Comparison of ENCODE assay signal across 11 cellular contexts in the genomic region with DNA sequence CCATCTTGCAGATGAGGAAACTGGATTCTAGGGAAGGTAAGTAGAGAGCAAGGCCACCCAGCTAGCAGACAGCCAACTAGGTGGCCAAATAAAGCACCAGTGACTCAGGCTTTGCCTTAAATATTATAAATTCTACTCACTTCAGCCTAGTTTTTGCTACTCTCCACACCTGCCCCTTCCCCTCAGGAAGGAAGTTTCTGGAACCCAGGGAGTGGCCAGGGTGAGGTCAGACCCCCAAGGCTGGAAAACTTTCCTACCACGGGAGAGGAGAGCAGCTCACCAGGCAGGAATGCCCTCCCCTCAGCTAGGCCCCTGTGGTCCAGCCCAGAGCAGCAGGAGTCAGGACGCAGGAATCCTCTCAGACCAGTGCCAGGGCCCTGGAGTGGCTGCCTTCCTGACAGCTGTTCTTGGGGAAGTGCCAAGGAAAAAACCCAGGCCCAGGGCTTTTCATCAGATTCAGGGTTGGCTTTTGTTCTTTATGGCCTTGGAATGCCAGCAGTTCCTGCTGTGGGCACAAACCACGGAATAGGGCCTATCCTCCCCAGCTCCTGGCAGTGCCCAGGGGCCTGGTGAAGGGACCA. TPM values are rescaled to one million over a fixed set of nuclear protein-coding genes. Genes with fewer than 3 reads are reported as not detected.
DNase-seq lines count a peak whose midpoint lies in the region; ATAC-seq, FAIRE-seq and TF ChIP-seq lines count a peak whose summit lies in the region.
"Had no signal": no experiment of that assay in that cellular context is flagged by ENCODE, and none has a peak within 500 bp of the region (broad histone marks: within the 10 kb centered on the region; RNA-seq: fewer than 3 reads in every experiment).

No MANE protein-coding gene starts in this region.

- FAIRE-seq in A549 (lab: Jason Lieb, UNC), result no peak

- H3K27ac ChIP-seq in A549 (peak overlapping the region; percentile 98 to 99), mucosa of rectum (ENCODE audit: low read depth in 2 of 2, low read length in 2 of 2) (peak overlapping the region; percentile 60 to 82), tibial nerve (peak overlapping the region in 2 of 4 donors; percentile 30 to 63)

- H3K4me3 ChIP-seq in A549 (no peak overlapping the region), NB4 (ENCODE audit: low read depth, low read length) (no peak overlapping the region), epithelial cell of esophagus (ENCODE audit: low read length) (no peak overlapping the region), mucosa of rectum (ENCODE audit: low read length in 2 of 2) (no peak overlapping the region), tibial nerve (no peak overlapping the region)

- DNase-seq in A549 (ENCODE audit: low read depth in 1 of 2, low spot score in 1 of 2), result peak; percentile 60 to 94
- peak; percentile 36 for DNase-seq in NB4 (ENCODE audit: low read depth)
- DNase-seq in epithelial cell of esophagus (ENCODE audit: low read depth), result peak; percentile 92
- DNase-seq in NCI-H1694 treated with DMSO at 0.1 percent for 48 hours (lab: John Stamatoyannopoulos, UW), result no peak
- no peak for DNase-seq in tibial nerve (ENCODE audit: low spot score in 2 of 2)
- DNase-seq in central memory CD4-positive, alpha-beta T cell, result no peak
- DNase-seq: CD8-positive, alpha-beta T cell; effector memory CD4-positive, alpha-beta T cell; T-cell had no signal

- peak; percentile 84 to 93 for ATAC-seq in A549
- ATAC-seq in GM21390 (IDR thresholded peaks at IDR 0.05; ENCODE audit: unreplicated experiment), result no peak
- ATAC-seq: CD8-positive, alpha-beta T cell; T-cell had no signal

- WGBS in A549 (ENCODE audit: missing lambda C conversion rate), result 6% methylated on average over 2 of the region's 3 CpGs
- WGBS in tibial nerve, 2 donors, result 0 to 27% methylated on average over 2 to 3 of the region's 3 CpGs

- H3K4me1 ChIP-seq in A549 (peaks cover 78% of the 10 kb centered on the region), mucosa of rectum (ENCODE audit: control insufficient read depth in 2 of 2, insufficient read depth in 2 of 2, low read length in 2 of 2) (peaks cover 16 to 20% of the 10 kb centered on the region in 2 donors), tibial nerve (peaks cover 0 to 24% (median 7%) of the 10 kb centered on the region in 4 donors)

- H3K36me3 ChIP-seq in mucosa of rectum (ENCODE audit: control insufficient read depth in 2 of 2, insufficient read depth in 2 of 2, low read length in 2 of 2) (no peaks in the 10 kb centered on the region), tibial nerve (no peaks in the 10 kb centered on the region)

- H3K4me2 ChIP-seq in A549, result peak overlapping the region; percentile 81

- TF ChIP-seq RAD21 in A549 (conservative IDR thresholded peaks at IDR 0.05 in 1 of 2, IDR thresholded peaks at IDR 0.05 in 1 of 2), result peak; percentile 13 to 57; a peak in 3 of 5 replicates

- CTCF ChIA-PET in A549 (lab: Yijun Ruan, JAX), result interaction anchor here (0.7 to 3.1 kb wide), 13 partner anchors 28 to 659 kb away, joined by 3 to 21 read pairs (median 5); no protein-coding TSS in a partner anchor

- H3K9ac ChIP-seq in mucosa of rectum (ENCODE audit: low read depth in 1 of 2, low read length in 2 of 2), result peak overlapping the region in 1 of 2 donors; percentile 33

- H3K27me3 ChIP-seq in mucosa of rectum (ENCODE audit: control insufficient read depth in 2 of 2, insufficient read depth in 2 of 2, low read length in 2 of 2) (peaks cover 0 to 2% of the 10 kb centered on the region in 2 donors), tibial nerve (peaks cover 0 to 5% of the 10 kb centered on the region in 2 donors)

- H3K9me3 ChIP-seq in A549, result no peaks in the 10 kb centered on the region
- H3K9me3 ChIP-seq in mucosa of rectum (ENCODE audit: control insufficient read depth in 2 of 2, low read length in 2 of 2), result no peaks in the 10 kb centered on the region
- H3K9me3 ChIP-seq in tibial nerve, result no peaks in the 10 kb centered on the region

- TF ChIP-seq POLR2A in A549 (IDR thresholded peaks at IDR 0.05; ENCODE audit: low read length), result no peak
- no peak for TF ChIP-seq POLR2A in NB4 (IDR thresholded peaks at IDR 0.05; ENCODE audit: extremely low read depth, insufficient read length)
- no peak for TF ChIP-seq POLR2A in tibial nerve (IDR thresholded peaks at IDR 0.05)

- POLR2A ChIA-PET in A549 (lab: Yijun Ruan, JAX), result interaction anchor here (0.6 to 1.4 kb wide), 7 partner anchors 39 to 72 kb away, joined by 3 to 12 read pairs (median 5); no protein-coding TSS in a partner anchor

- TF ChIP-seq EP300 in A549 (IDR thresholded peaks at IDR 0.05) (peak; percentile 93 to 97; a peak in 4 of 5 replicates), tibial nerve (IDR thresholded peaks at IDR 0.05) (no peak)

- no peak for TF ChIP-seq CTCF in A549 (IDR thresholded peaks at IDR 0.05)
- no peak for TF ChIP-seq CTCF in NB4 (IDR thresholded peaks at IDR 0.05; ENCODE audit: low read depth, low read length)
- TF ChIP-seq CTCF in epithelial cell of esophagus (IDR thresholded peaks at IDR 0.05; ENCODE audit: insufficient read depth, low read depth, low read length, missing control alignments), result no peak
- TF ChIP-seq CTCF in tibial nerve (IDR thresholded peaks at IDR 0.05), result no peak

TF ChIP-seq in A549, 52 proteins besides CTCF, POLR2A, EP300 and RAD21 (continues in another document):
- TF ChIP-seq MYC (IDR thresholded peaks at IDR 0.05; ENCODE audit: borderline replicate concordance, low read length) (no peak), EHMT2 (IDR thresholded peaks at IDR 0.05; ENCODE audit: low read depth) (no peak), CHD4 (IDR thresholded peaks at IDR 0.05; ENCODE audit: borderline replicate concordance) (no peak), BCL3 (IDR thresholded peaks at IDR 0.05) (peak; percentile 54; the same call in 2 of the 3 replicates), CBX8 (IDR thresholded peaks at IDR 0.05) (no peak), RCOR1 (IDR thresholded peaks at IDR 0.05; ENCODE audit: low read depth, low read length) (no peak), NFE2L2 (conservative IDR thresholded peaks at IDR 0.05; ENCODE audit: low read length) (no peak), RARB (CRISPR knock-in tag; IDR thresholded peaks at IDR 0.05) (no peak), EHF (CRISPR knock-in tag; IDR thresholded peaks at IDR 0.05) (no peak), REST (IDR thresholded peaks at IDR 0.05) (no peak), BHLHE40 (IDR thresholded peaks at IDR 0.05; ENCODE audit: low read depth, low read length) (no peak), ZNF302 (CRISPR knock-in tag; IDR thresholded peaks at IDR 0.05) (no peak)
- TF ChIP-seq, protein P1, sequence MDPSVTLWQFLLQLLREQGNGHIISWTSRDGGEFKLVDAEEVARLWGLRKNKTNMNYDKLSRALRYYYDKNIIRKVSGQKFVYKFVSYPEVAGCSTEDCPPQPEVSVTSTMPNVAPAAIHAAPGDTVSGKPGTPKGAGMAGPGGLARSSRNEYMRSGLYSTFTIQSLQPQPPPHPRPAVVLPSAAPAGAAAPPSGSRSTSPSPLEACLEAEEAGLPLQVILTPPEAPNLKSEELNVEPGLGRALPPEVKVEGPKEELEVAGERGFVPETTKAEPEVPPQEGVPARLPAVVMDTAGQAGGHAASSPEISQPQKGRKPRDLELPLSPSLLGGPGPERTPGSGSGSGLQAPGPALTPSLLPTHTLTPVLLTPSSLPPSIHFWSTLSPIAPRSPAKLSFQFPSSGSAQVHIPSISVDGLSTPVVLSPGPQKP (IDR thresholded peaks at IDR 0.05; ENCODE audit: low read depth, low read length), result no peak
- TF ChIP-seq, protein P2, sequence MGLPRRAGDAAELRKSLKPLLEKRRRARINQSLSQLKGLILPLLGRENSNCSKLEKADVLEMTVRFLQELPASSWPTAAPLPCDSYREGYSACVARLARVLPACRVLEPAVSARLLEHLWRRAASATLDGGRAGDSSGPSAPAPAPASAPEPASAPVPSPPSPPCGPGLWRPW (IDR thresholded peaks at IDR 0.05), result no peak

RNA-seq across cellular contexts. Expression of gene PAX8, which starts 5.1 kb away (rescaled TPM):
- polyA plus RNA-seq in A549 (2011; rRNA removed) (0.71 and 1.0 TPM in 2 replicates), A549 (2017; fragmentation: RNase III; extraction: RNeasy Plus Mini Kit Qiagen cat#74134 plus additional on column Dnase treatment) (0.81 to 1.7 TPM (median 1.5 TPM) in 3 replicates)
- 0.54 and 0.66 TPM in 2 replicates for polyA plus RNA-seq in A549 (2012; cell fraction: cytosol; rRNA removed)
- polyA plus RNA-seq in A549 (2012; cell fraction: nucleus; rRNA removed), result 0.40 and 0.91 TPM in 2 replicates
- polyA minus RNA-seq in A549 (2011; rRNA and poly(A)+ RNA removed), result 1.0 and 1.7 TPM in 2 replicates
- total RNA-seq in tibial nerve, result 10 to 100 TPM in 1 of 4 donors, 1 to 10 TPM in 3; 2.2 to 11.4 (median 5.2) TPM

Comparison
In these comparisons a context has a peak if more than half of its experiments do, and no peak if none do; other contexts are left out.
1. DNase-seq: peak in A549 (2 of 2), NB4 (single experiment) and epithelial cell of esophagus (single experiment); none in NCI-H1694 treated with DMSO at 0.1 percent for 48 hours (single experiment), tibial nerve (0 of 2) and central memory CD4-positive, alpha-beta T cell (single experiment).